9 cellular contexts compared by ENCODE assay signal in genomic region chr11:47247502-47247901, GRCh38. TPM values are rescaled to one million over a fixed set of nuclear protein-coding genes. Genes with fewer than 3 reads are reported as not detected.
A peak's percentile ranks its signal among the peaks of the same experiment; 100 is the strongest.
DNase-seq lines count a peak whose midpoint lies in the region; ATAC-seq and TF ChIP-seq lines count a peak whose summit lies in the region.
"Had no signal": no experiment of that assay in that cellular context is flagged by ENCODE, and none has a peak within 500 bp of the region (broad histone marks: within the 10 kb centered on the region; RNA-seq: fewer than 3 reads in every experiment).

No MANE protein-coding gene starts in this region.

- intact Hi-C loops in PC-3 (cut with micrococcal nuclease), result no loop called here

- no peaks in the 10 kb centered on the region for H3F3A ChIP-seq in PC-3 (ENCODE audit: low read length, unreplicated experiment)

- H3K4ac ChIP-seq in trophoblast cell (ENCODE audit: low read depth, low read length), result no peak overlapping the region

- H3K9me3 ChIP-seq in PC-3 (ENCODE audit: low read length) (no peaks in the 10 kb centered on the region), trophoblast cell (ENCODE audit: insufficient read depth, low read depth, low read length) (no peaks in the 10 kb centered on the region)

- H3K14ac ChIP-seq in trophoblast cell (ENCODE audit: low read length), result no peak overlapping the region

- H4K20me1 ChIP-seq in PC-3 (ENCODE audit: low read length), result no peaks in the 10 kb centered on the region

- peaks cover 12% of the 10 kb centered on the region for H3K79me1 ChIP-seq in trophoblast cell (ENCODE audit: low read length)

- H3K4me2 ChIP-seq in PC-3 (ENCODE audit: low read length) (peak overlapping the region; percentile 100), trophoblast cell (ENCODE audit: low read length) (no peak overlapping the region)

- no peak overlapping the region for H3K18ac ChIP-seq in trophoblast cell (ENCODE audit: low read length)

- peak overlapping the region; percentile 98 for H4K8ac ChIP-seq in trophoblast cell (ENCODE audit: low read depth, low read length)

- no peaks in the 10 kb centered on the region for H3K27me3 ChIP-seq in PC-3 (ENCODE audit: low read length)
- no peaks in the 10 kb centered on the region for H3K27me3 ChIP-seq in trophoblast cell (ENCODE audit: insufficient read depth, low read length)

- H2AK5ac ChIP-seq in trophoblast cell (ENCODE audit: low read length), result no peak overlapping the region

- TF ChIP-seq CTCF in PC-3 (conservative IDR thresholded peaks at IDR 0.05; ENCODE audit: low read depth, low read length) (no peak), epithelial cell of proximal tubule (conservative IDR thresholded peaks at IDR 0.05; ENCODE audit: low read depth, low read length) (no peak)

- H3K4me1 ChIP-seq in PC-3 (ENCODE audit: insufficient read depth, low read length) (peaks cover 7% of the 10 kb centered on the region; the same call in 1 of the 2 replicates), trophoblast cell (ENCODE audit: control insufficient read depth in 1 of 2, insufficient read depth in 2 of 2, low read length in 2 of 2) (peaks cover 10 to 13% of the 10 kb centered on the region in 2 experiments)

- H4K91ac ChIP-seq in trophoblast cell (ENCODE audit: low read depth, low read length), result no peak overlapping the region

- H3K23ac ChIP-seq in trophoblast cell (ENCODE audit: low read length), result no peak overlapping the region

- peak overlapping the region; percentile 92; the same call in 1 of the 2 replicates for H3K4me3 ChIP-seq in GM08714 (ENCODE audit: low read length)
- peak overlapping the region; percentile 98 for H3K4me3 ChIP-seq in PC-3 (ENCODE audit: low read length)
- peak overlapping the region; percentile 99 for H3K4me3 ChIP-seq in epithelial cell of proximal tubule (ENCODE audit: low read depth, low read length)
- no peak overlapping the region for H3K4me3 ChIP-seq in trophoblast cell (ENCODE audit: low read depth, low read length)

- no peak overlapping the region for H2BK12ac ChIP-seq in trophoblast cell (ENCODE audit: low read length)

- H3K9ac ChIP-seq in PC-3 (ENCODE audit: low read length) (no peak overlapping the region), trophoblast cell (ENCODE audit: low read length) (no peak overlapping the region)

- no peak for DNase-seq in PC-3
- no peak for DNase-seq in epithelial cell of proximal tubule (ENCODE audit: low read depth)
- DNase-seq in trophoblast cell, result no peak
- DNase-seq in NCI-H345 treated with DMSO at 0.1 percent for 48 hours (lab: John Stamatoyannopoulos, UW; ENCODE audit: unreplicated experiment), result no peak
- no peak for DNase-seq in amniotic stem cell (lab: John Stamatoyannopoulos, UW)
- DNase-seq: occipital lobe had no signal

- H3K9me2 ChIP-seq in PC-3 (replicated peaks; ENCODE audit: low read length), result no peaks in the 10 kb centered on the region

- BruUV-seq in PC-3 (replicated peaks; lab: Mats Ljungman, UMichigan), result no TSS peak

- H3K36me3 ChIP-seq in PC-3 (ENCODE audit: low read depth, low read length), result no peaks in the 10 kb centered on the region
- H3K36me3 ChIP-seq in trophoblast cell (ENCODE audit: control insufficient read depth in 1 of 2, insufficient read depth in 2 of 2, low read length in 2 of 2), result peaks cover 26 to 27% of the 10 kb centered on the region in 2 experiments

- no peak overlapping the region for H2AFZ ChIP-seq in PC-3 (ENCODE audit: low read length)
- no peak overlapping the region for H2AFZ ChIP-seq in trophoblast cell (ENCODE audit: insufficient read depth, low read length, poor library complexity)

- H3K79me2 ChIP-seq in PC-3 (ENCODE audit: low read length) (peaks cover 33% of the 10 kb centered on the region), trophoblast cell (ENCODE audit: control insufficient read depth, insufficient read depth, low read length, poor library complexity) (peaks cover 9% of the 10 kb centered on the region)

- H2BK120ac ChIP-seq in trophoblast cell (ENCODE audit: insufficient read depth, low read length, poor library complexity), result no peak overlapping the region

- H3K27ac ChIP-seq in PC-3 (ENCODE audit: low read length) (no peak overlapping the region), trophoblast cell (ENCODE audit: low read depth, low read length) (no peak overlapping the region)

- ATAC-seq in PC-3 (no peak), HG03159 (IDR thresholded peaks at IDR 0.05; ENCODE audit: unreplicated experiment) (no peak), HG02571 (IDR thresholded peaks at IDR 0.05; ENCODE audit: unreplicated experiment) (no peak)

- no peak overlapping the region for H2BK5ac ChIP-seq in trophoblast cell (ENCODE audit: low read depth, low read length, poor library complexity)

- no peak overlapping the region for H4K12ac ChIP-seq in trophoblast cell (ENCODE audit: low read depth, low read length)

- POLR2A ChIA-PET in PC-3 (lab: Charles Lee; ENCODE audit: unreplicated experiment), result no interaction called here

- CTCF ChIA-PET in PC-3 (lab: Charles Lee), result no interaction called here

- no CpG with 5 or more reads among the region's 5 CpGs for WGBS in trophoblast cell (ENCODE audit: extremely low coverage, insufficient coverage, insufficient read length)

RNA-seq across cellular contexts. Expression of gene ACP2, which starts 1.1 kb away (rescaled TPM):
- total RNA-seq in PC-3 (2014; rRNA removed) (24.2 and 26.6 TPM in 2 replicates), epithelial cell of proximal tubule (28.2 and 32.3 TPM in 2 replicates)
- 21.9 and 23.1 TPM in 2 replicates for polyA plus RNA-seq in trophoblast cell (2013)

RNA-seq across cellular contexts. Expression of gene NR1H3, which starts 10.3 kb away (rescaled TPM):
- total RNA-seq in PC-3 (2014; rRNA removed) (14.2 and 31.6 TPM in 2 replicates), epithelial cell of proximal tubule (8.5 and 9.6 TPM in 2 replicates)
- 14.6 and 14.7 TPM in 2 replicates for polyA plus RNA-seq in trophoblast cell (2013)

RNA-seq across cellular contexts. Expression of gene MADD, which starts 22.4 kb away (rescaled TPM):
- total RNA-seq in PC-3 (2014; rRNA removed), result 23.1 and 26.4 TPM in 2 replicates
- total RNA-seq in epithelial cell of proximal tubule, result 14.0 and 24.7 TPM in 2 replicates
- polyA plus RNA-seq in trophoblast cell (2013), result 16.4 and 17.0 TPM in 2 replicates

RNA-seq across cellular contexts. Expression of gene DDB2, which starts 32.7 kb away (rescaled TPM):
- total RNA-seq in PC-3 (2014; rRNA removed) (45.4 and 54.5 TPM in 2 replicates), epithelial cell of proximal tubule (30.0 and 50.2 TPM in 2 replicates)
- polyA plus RNA-seq in trophoblast cell (2013), result 32.8 and 33.7 TPM in 2 replicates
